20 cellular contexts compared by ENCODE assay signal in the genomic region with DNA sequence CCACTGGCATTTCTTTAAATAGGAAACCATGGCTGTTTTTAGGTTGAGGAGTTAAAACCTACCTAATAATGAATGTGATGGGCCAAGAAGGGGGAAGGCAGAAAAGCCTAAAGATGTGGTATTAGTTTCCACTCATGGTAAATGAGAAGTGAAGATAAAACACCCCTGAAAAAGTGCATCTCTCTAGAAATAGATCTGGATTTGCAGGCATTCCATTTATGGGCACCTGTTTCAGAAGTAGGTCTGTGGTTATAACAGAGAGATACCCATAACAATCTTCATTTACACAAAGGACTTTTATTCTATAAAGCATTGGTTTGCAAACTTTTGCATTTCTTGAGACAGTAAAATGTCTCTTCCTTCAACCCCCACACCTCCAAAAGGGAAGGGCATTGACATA.
"Had no signal": no experiment of that assay in that cellular context is flagged by ENCODE, and none has a peak within 500 bp of the region (broad histone marks: within the 10 kb centered on the region; RNA-seq: fewer than 3 reads in every experiment).

No MANE protein-coding gene starts in this region.

- H3K36me3 ChIP-seq: ascending aorta, gastrocnemius medialis, heart left ventricle, thyroid gland had no signal

- FAIRE-seq: endometrium had no signal

- ATAC-seq: activated CD8-positive, alpha-beta T cell treated with anti-CD3 and anti-CD28 coated beads for 36 hours; activated T-cell treated with anti-CD3 and anti-CD28 coated beads, Interleukin-2, amount 50 U/mL, for 4 hours; gastrocnemius medialis; heart left ventricle; left ventricle myocardium superior had no signal

- H3K4me1 ChIP-seq: ascending aorta, thyroid gland had no signal

- H3K27me3 ChIP-seq: ascending aorta, gastrocnemius medialis, heart left ventricle, spleen, thyroid gland had no signal

- H3K4me3 ChIP-seq: ascending aorta, gastrocnemius medialis, heart left ventricle, spleen, thyroid gland had no signal

- H3K9me3 ChIP-seq: ascending aorta, gastrocnemius medialis, heart left ventricle, thyroid gland had no signal

- DNase-seq: activated CD4-positive, alpha-beta T cell treated with anti-CD3 and anti-CD28 coated beads for 48 hours; activated CD4-positive, CD25-positive, alpha-beta regulatory T cell; activated CD8-positive, alpha-beta T cell treated with anti-CD3 and anti-CD28 coated beads for 36 hours; activated naive CD4-positive, alpha-beta T cell treated with anti-CD3 and anti-CD28 coated beads, Interleukin-2, amount 50 U/mL, for 16 hours; activated T-cell treated with anti-CD3 and anti-CD28 coated beads, Interleukin-2, amount 50 U/mL, for 4 hours; cortex of kidney; gastrocnemius medialis; heart left ventricle; kidney glomerular epithelial cell; left ventricle myocardium superior; nephron progenitor cell; occipital lobe; posterior cingulate gyrus; retina; spleen; stimulated activated naive CD4-positive, alpha-beta T cell treated with Interleukin-2 at 50 U/mL for 16 hours; T-helper 9 cell; thyroid gland had no signal

- H3K27ac ChIP-seq: ascending aorta, gastrocnemius medialis, heart left ventricle, spleen, thyroid gland had no signal
